11 cellular contexts compared by ENCODE assay signal in the genomic region with DNA sequence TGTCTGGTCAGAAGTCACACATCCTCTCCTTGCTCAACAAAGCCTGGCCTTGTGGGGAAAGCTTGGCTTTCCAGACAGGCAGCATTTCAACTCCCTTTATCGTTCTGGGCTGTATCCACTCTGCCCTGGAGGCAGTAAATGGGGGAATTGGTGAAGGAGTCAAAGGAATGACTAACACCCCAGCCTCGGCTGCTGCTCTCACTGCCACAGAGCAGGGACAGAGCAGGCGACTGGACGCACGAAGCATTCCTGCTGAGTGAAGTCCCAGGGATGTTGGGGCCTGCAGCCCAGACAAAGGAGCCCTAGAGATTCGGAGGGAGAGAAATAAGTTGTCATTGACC. TPM values are rescaled to one million over a fixed set of nuclear protein-coding genes. Genes with fewer than 3 reads are reported as not detected.
A peak's percentile ranks its signal among the peaks of the same experiment; 100 is the strongest.
DNase-seq lines count a peak whose midpoint lies in the region; ATAC-seq lines count a peak whose summit lies in the region.
"Had no signal": no experiment of that assay in that cellular context is flagged by ENCODE, and none has a peak within 500 bp of the region (broad histone marks: within the 10 kb centered on the region; RNA-seq: fewer than 3 reads in every experiment).

No MANE protein-coding gene starts in this region.

- intact Hi-C loops in activated T-helper 2 cell treated with anti-CD3 and anti-CD28 coated beads, Interferon-gamma antibody, Interleukin-2, Interleukin-4, amounts not matched to agents 10 μg/mL and 5 μg/mL and 100 μg/mL, durations not matched to agents 14 hours and 24 hours and 36 hours (cut with micrococcal nuclease) = loop anchor here (2.0 kb wide), 1 partner anchor 351 kb away; no protein-coding TSS in a partner anchor

- DNase-seq in AG08395 (ENCODE audit: low spot score) (peak; percentile 90), ELR (ENCODE audit: low read depth) (peak; percentile 75), islet precursor cell (peak; percentile 99), NCI-H1105 (lab: John Stamatoyannopoulos, UW) (no peak), DMS79 treated with DMSO at 0.1 percent for 48 hours (lab: John Stamatoyannopoulos, UW) (no peak), NCI-H524 (lab: John Stamatoyannopoulos, UW) (no peak)
- DNase-seq in activated T-helper 2 cell treated with anti-CD3 and anti-CD28 coated beads, Interferon-gamma antibody, Interleukin-2, Interleukin-4, amounts not matched to agents 10 μg/mL and 5 μg/mL and 100 μg/mL, durations not matched to agents 14 hours and 24 hours and 36 hours (ENCODE audit: low spot score) = no peak
- DNase-seq: DND-41, NCI-H2227 treated with DMSO at 0.1 percent for 48 hours had no signal

- no peak for ATAC-seq in GM19324 (IDR thresholded peaks at IDR 0.05; ENCODE audit: low FRiP score, unreplicated experiment)

- H3K36me3 Mint-ChIP-seq in activated T-helper 2 cell treated with anti-CD3 and anti-CD28 coated beads, Interferon-gamma antibody, Interleukin-2, Interleukin-4, amounts not matched to agents 10 μg/mL and 5 μg/mL and 100 μg/mL, durations not matched to agents 14 hours and 24 hours and 36 hours (ENCODE audit: low read depth) = no peaks in the 10 kb centered on the region

- H3K4me3 Mint-ChIP-seq in activated T-helper 2 cell treated with anti-CD3 and anti-CD28 coated beads, Interferon-gamma antibody, Interleukin-2, Interleukin-4, amounts not matched to agents 10 μg/mL and 5 μg/mL and 100 μg/mL, durations not matched to agents 14 hours and 24 hours and 36 hours (ENCODE audit: low read depth) = peak overlapping the region; percentile 16

- H3K4me1 Mint-ChIP-seq in activated T-helper 2 cell treated with anti-CD3 and anti-CD28 coated beads, Interferon-gamma antibody, Interleukin-2, Interleukin-4, amounts not matched to agents 10 μg/mL and 5 μg/mL and 100 μg/mL, durations not matched to agents 14 hours and 24 hours and 36 hours (ENCODE audit: low read depth) = peaks cover 16% of the 10 kb centered on the region

- H3K27ac Mint-ChIP-seq in activated T-helper 2 cell treated with anti-CD3 and anti-CD28 coated beads, Interferon-gamma antibody, Interleukin-2, Interleukin-4, amounts not matched to agents 10 μg/mL and 5 μg/mL and 100 μg/mL, durations not matched to agents 14 hours and 24 hours and 36 hours = no peak overlapping the region

- H3K9me3 Mint-ChIP-seq in activated T-helper 2 cell treated with anti-CD3 and anti-CD28 coated beads, Interferon-gamma antibody, Interleukin-2, Interleukin-4, amounts not matched to agents 10 μg/mL and 5 μg/mL and 100 μg/mL, durations not matched to agents 14 hours and 24 hours and 36 hours = no peaks in the 10 kb centered on the region
- H3K9me3 Mint-ChIP-seq: stimulated activated naive CD8-positive, alpha-beta T cell treated with anti-CD3 and anti-CD28 coated beads, Interleukin-15, Interleukin-2, amounts not matched to agents 100 ng/mL and 50 ng/mL, for 24 hours had no signal

- peaks cover 32% of the 10 kb centered on the region for H3K27me3 Mint-ChIP-seq in activated T-helper 2 cell treated with anti-CD3 and anti-CD28 coated beads, Interferon-gamma antibody, Interleukin-2, Interleukin-4, amounts not matched to agents 10 μg/mL and 5 μg/mL and 100 μg/mL, durations not matched to agents 14 hours and 24 hours and 36 hours (ENCODE audit: low read depth)

RNA-seq across cellular contexts. Expression of a gene that starts 52.7 kb away (rescaled TPM):
- 0.91 TPM in 1 of 2 replicates, not detected in the other for total RNA-seq in activated T-helper 2 cell treated with anti-CD3 and anti-CD28 coated beads, Interferon-gamma antibody, Interleukin-2, Interleukin-4, amounts not matched to agents 10 μg/mL and 5 μg/mL and 100 μg/mL, durations not matched to agents 14 hours and 24 hours and 36 hours

Comparison
In these comparisons a context has a peak if more than half of its experiments do, and no peak if none do; other contexts are left out.
1. DNase-seq: peak in AG08395 (single experiment), ELR (single experiment) and islet precursor cell (single experiment); none in activated T-helper 2 cell treated with anti-CD3 and anti-CD28 coated beads, Interferon-gamma antibody, Interleukin-2, Interleukin-4, amounts not matched to agents 10 μg/mL and 5 μg/mL and 100 μg/mL, durations not matched to agents 14 hours and 24 hours and 36 hours (single experiment), NCI-H1105 (single experiment), DMS79 treated with DMSO at 0.1 percent for 48 hours (single experiment) and NCI-H524 (0 of 2).